Comparison of ENCODE assay signal across 29 cellular contexts in genomic region chr6:134948142-134948541, GRCh38. TPM values are rescaled to one million over a fixed set of nuclear protein-coding genes. Genes with fewer than 3 reads are reported as not detected.
DNase-seq lines count a peak whose midpoint lies in the region; ATAC-seq, FAIRE-seq and TF ChIP-seq lines count a peak whose summit lies in the region.
"Had no signal": no experiment of that assay in that cellular context is flagged by ENCODE, and none has a peak within 500 bp of the region (broad histone marks: within the 10 kb centered on the region; RNA-seq: fewer than 3 reads in every experiment).

No MANE protein-coding gene starts in this region.

- no TSS peak for BruUV-seq in K562 (replicated peaks; lab: Mats Ljungman, UMichigan)
- BruUV-seq in HepG2 (replicated peaks; lab: Mats Ljungman, UMichigan), result no TSS peak
- no TSS peak for BruUV-seq in OCI-LY7 (replicated peaks; lab: Mats Ljungman, UMichigan)

- H3K4me3 ChIP-seq in K562 (no peak overlapping the region), epithelial cell of proximal tubule (ENCODE audit: low read depth, low read length) (peak overlapping the region; percentile 54), HepG2 (replicated peaks in 1 of 3; ENCODE audit: insufficient read depth in 1 of 3, low read depth in 2 of 3, low read length in 3 of 3) (no peak overlapping the region), right lobe of liver (peak overlapping the region; percentile 37 to 60 (median 56)), OCI-LY7 (ENCODE audit: low read depth, low read length, poor library complexity, severe bottlenecking) (no peak overlapping the region), H7 (ENCODE audit: insufficient read depth, low read depth, low read length) (no peak overlapping the region)
- H3K4me3 ChIP-seq: BLaER1 had no signal

- FAIRE-seq in K562 (lab: Jason Lieb, UNC), result peak; percentile 11
- no peak for FAIRE-seq in HepG2 (lab: Jason Lieb, UNC)
- FAIRE-seq: A204.1, G401.6, GM12891, GM19239 had no signal

- H3K27ac ChIP-seq in K562 (ENCODE audit: extremely low read depth, low read depth, low read length) (no peak overlapping the region), HepG2 (ENCODE audit: extremely low read length, insufficient read depth, low read length) (no peak overlapping the region), right lobe of liver (peak overlapping the region; percentile 48 to 94 (median 82)), OCI-LY7 (ENCODE audit: low read depth, low read length, poor library complexity, severe bottlenecking) (no peak overlapping the region)
- H3K27ac ChIP-seq: BLaER1 had no signal

- H3K9me3 Mint-ChIP-seq in endothelial cell (ENCODE audit: unreplicated experiment), result no peaks in the 10 kb centered on the region
- H3K9me3 Mint-ChIP-seq: CD4-positive, alpha-beta memory T cell; CD8-positive, alpha-beta memory T cell had no signal

- no peaks in the 10 kb centered on the region for H3K9me1 ChIP-seq in K562 (ENCODE audit: control insufficient read depth, insufficient read depth, low read length)

- no peaks in the 10 kb centered on the region; a peak in 1 of 5 replicates for H3K4me1 ChIP-seq in K562 (replicated peaks in 1 of 2; ENCODE audit: control insufficient read depth in 2 of 2, insufficient read depth in 2 of 2, low read length in 2 of 2)
- peaks cover 46% of the 10 kb centered on the region for H3K4me1 ChIP-seq in HepG2 (ENCODE audit: insufficient read depth, low read length)
- peaks cover 0 to 45% (median 18%) of the 10 kb centered on the region in 4 donors for H3K4me1 ChIP-seq in right lobe of liver
- no peaks in the 10 kb centered on the region for H3K4me1 ChIP-seq in OCI-LY7 (ENCODE audit: insufficient read depth, low read length, poor library complexity, severe bottlenecking)
- H3K4me1 ChIP-seq: BE2C had no signal

- TF ChIP-seq RAD21 in K562 (CRISPR knock-in tag; conservative IDR thresholded peaks at IDR 0.05 in 1 of 2, IDR thresholded peaks at IDR 0.05 in 1 of 2), result no peak
- TF ChIP-seq RAD21 in HepG2 (CRISPR knock-in tag; IDR thresholded peaks at IDR 0.05), result no peak

- TF ChIP-seq CTCF in K562 (IDR thresholded peaks at IDR 0.05 in 2 of 3, conservative IDR thresholded peaks at IDR 0.05 in 1 of 3; ENCODE audit: insufficient read depth in 2 of 3, low read depth in 1 of 3, low read length in 3 of 3) (no peak), epithelial cell of proximal tubule (conservative IDR thresholded peaks at IDR 0.05; ENCODE audit: low read depth, low read length) (no peak), HepG2 (CRISPR knock-in tag; IDR thresholded peaks at IDR 0.05) (no peak), right lobe of liver (IDR thresholded peaks at IDR 0.05) (no peak), OCI-LY7 (conservative IDR thresholded peaks at IDR 0.05; ENCODE audit: low read length) (no peak), endothelial cell (IDR thresholded peaks at IDR 0.05; ENCODE audit: unreplicated experiment) (no peak)

- CTCF ChIA-PET in K562 (lab: Yijun Ruan, JAX; ENCODE audit: low intra/inter-chr PET ratio) (interaction anchor here (0.6 kb wide), 1 partner anchor 851 kb away, joined by 4 read pairs; no protein-coding TSS in a partner anchor), HepG2 (lab: Yijun Ruan, JAX; ENCODE audit: low intra/inter-chr PET ratio, low total read pairs) (no interaction called here), OCI-LY7 (lab: Charles Lee; ENCODE audit: unreplicated experiment) (no interaction called here)

- no peaks in the 10 kb centered on the region for H3K36me3 Mint-ChIP-seq in endothelial cell (ENCODE audit: low read depth, unreplicated experiment)
- H3K36me3 Mint-ChIP-seq: CD14-positive monocyte; CD4-positive, CD25-positive, alpha-beta regulatory T cell; CD8-positive, alpha-beta memory T cell had no signal

- H3K9me3 ChIP-seq in K562 (replicated peaks; ENCODE audit: control insufficient read depth, insufficient read depth, low read depth, low read length) (no peaks in the 10 kb centered on the region), HepG2 (ENCODE audit: low read length) (no peaks in the 10 kb centered on the region), right lobe of liver (no peaks in the 10 kb centered on the region), OCI-LY7 (ENCODE audit: low read length) (peaks cover 6% of the 10 kb centered on the region; the same call in 1 of the 2 replicates)
- H3K9me3 ChIP-seq: BE2C had no signal

- H3K4me3 Mint-ChIP-seq in endothelial cell (ENCODE audit: unreplicated experiment), result no peak overlapping the region
- H3K4me3 Mint-ChIP-seq: CD14-positive monocyte; CD4-positive, alpha-beta memory T cell; CD4-positive, CD25-positive, alpha-beta regulatory T cell; CD8-positive, alpha-beta memory T cell had no signal

- TF ChIP-seq POLR2A in K562 (conservative IDR thresholded peaks at IDR 0.05), result no peak
- no peak for TF ChIP-seq POLR2A in HepG2 (IDR thresholded peaks at IDR 0.05; ENCODE audit: insufficient read depth in 1 of 2, low read depth in 2 of 2, low read length in 2 of 2)
- TF ChIP-seq POLR2A in right lobe of liver (IDR thresholded peaks at IDR 0.05), result no peak

- H4K20me1 ChIP-seq in K562 (replicated peaks; ENCODE audit: control insufficient read depth, insufficient read depth, low read length), result no peaks in the 10 kb centered on the region
- H4K20me1 ChIP-seq in HepG2 (ENCODE audit: insufficient read depth, low read length), result no peaks in the 10 kb centered on the region
- H4K20me1 ChIP-seq in OCI-LY7 (ENCODE audit: insufficient read depth, low read length), result no peaks in the 10 kb centered on the region
- H4K20me1 ChIP-seq: BLaER1 had no signal

- H3K36me3 ChIP-seq in K562 (ENCODE audit: control insufficient read depth, insufficient read depth, low read length) (no peaks in the 10 kb centered on the region), HepG2 (replicated peaks in 1 of 2; ENCODE audit: control insufficient read depth in 1 of 2, insufficient read depth in 2 of 2, low read length in 2 of 2) (no peaks in the 10 kb centered on the region), right lobe of liver (peaks cover 0 to 6% (median 0%) of the 10 kb centered on the region in 4 donors), OCI-LY7 (ENCODE audit: insufficient read depth, low read length) (no peaks in the 10 kb centered on the region), H7 (replicated peaks; ENCODE audit: control insufficient read depth, insufficient read depth, low read length) (no peaks in the 10 kb centered on the region)
- H3K36me3 ChIP-seq: BE2C, BLaER1 had no signal

- H3K4me2 ChIP-seq in K562 (ENCODE audit: insufficient read depth, low read length) (no peak overlapping the region), HepG2 (ENCODE audit: low read depth, low read length) (no peak overlapping the region), OCI-LY7 (ENCODE audit: low read length) (no peak overlapping the region)
- H3K4me2 ChIP-seq: BLaER1 had no signal

- no peaks in the 10 kb centered on the region for H3K79me2 ChIP-seq in K562 (ENCODE audit: control insufficient read depth, insufficient read depth, low read length)
- no peaks in the 10 kb centered on the region for H3K79me2 ChIP-seq in HepG2 (ENCODE audit: insufficient read depth, low read length)
- H3K79me2 ChIP-seq in OCI-LY7 (ENCODE audit: insufficient read depth, low read depth, low read length), result no peaks in the 10 kb centered on the region

- H3K9ac ChIP-seq in K562 (ENCODE audit: insufficient read depth in 1 of 2, low read depth in 2 of 2, low read length in 2 of 2) (no peak overlapping the region), HepG2 (ENCODE audit: insufficient read depth, low read depth, low read length) (no peak overlapping the region)
- H3K9ac ChIP-seq: BLaER1 had no signal

- intact Hi-C loops in K562 (cut with micrococcal nuclease), result loop anchor here (10.0 kb wide), 2 partner anchors 293 to 1023 kb away; no protein-coding TSS in a partner anchor
- intact Hi-C loops in HepG2 (cut with micrococcal nuclease; ENCODE audit: unreplicated experiment), result no loop called here
- intact Hi-C loops in right lobe of liver (cut with DNase I), result no loop called here
- intact Hi-C loops in OCI-LY7 (cut with micrococcal nuclease; ENCODE audit: unreplicated experiment), result no loop called here

- no peak for DNase-seq in K562 (ENCODE audit: extremely low read depth in 1 of 4, low spot score in 3 of 4)
- DNase-seq in epithelial cell of proximal tubule (ENCODE audit: low read depth), result no peak
- no peak for DNase-seq in HepG2 (ENCODE audit: low spot score)
- no peak for DNase-seq in right lobe of liver
- no peak for DNase-seq in OCI-LY7 (ENCODE audit: low spot score)
- no peak for DNase-seq in H7
- no peak for DNase-seq in endothelial cell (ENCODE audit: low spot score)
- DNase-seq in EL, result no peak
- DNase-seq: 8988T; ACHN; BE2C; C1 segment of cervical spinal cord; CD4-positive, alpha-beta memory T cell; CD4-positive, CD25-positive, alpha-beta regulatory T cell; CD8-positive, alpha-beta memory T cell; COR-L47; DMS 273 treated with DMSO at 0.1 percent for 48 hours; DMS153; DMS53; DMS79; DND-41; GF-D8 had no signal

- H3K9me2 ChIP-seq in OCI-LY7 (ENCODE audit: insufficient read depth, low read length), result no peaks in the 10 kb centered on the region

- no peaks in the 10 kb centered on the region for H3K27me3 Mint-ChIP-seq in endothelial cell (ENCODE audit: unreplicated experiment)
- H3K27me3 Mint-ChIP-seq: CD4-positive, alpha-beta memory T cell; CD4-positive, CD25-positive, alpha-beta regulatory T cell had no signal

- TF ChIP-seq EP300 in K562 (IDR thresholded peaks at IDR 0.05; ENCODE audit: low read length) (no peak), HepG2 (IDR thresholded peaks at IDR 0.05; ENCODE audit: low read depth in 2 of 2, low read length in 2 of 2) (no peak), HepG2 (CRISPR knock-in tag; IDR thresholded peaks at IDR 0.05; ENCODE audit: borderline replicate concordance) (no peak)

- no peaks in the 10 kb centered on the region for H3K27me3 ChIP-seq in K562 (ENCODE audit: control insufficient read depth in 2 of 2, insufficient read depth in 2 of 2, low read length in 2 of 2)
- no peaks in the 10 kb centered on the region for H3K27me3 ChIP-seq in HepG2 (ENCODE audit: control insufficient read depth in 1 of 2, insufficient read depth in 2 of 2, low read length in 2 of 2)
- H3K27me3 ChIP-seq in right lobe of liver, result no peaks in the 10 kb centered on the region
- no peaks in the 10 kb centered on the region for H3K27me3 ChIP-seq in H7 (ENCODE audit: control insufficient read depth, insufficient read depth, low read length)
- H3K27me3 ChIP-seq: BE2C, BLaER1 had no signal

- H3K27ac Mint-ChIP-seq in endothelial cell (ENCODE audit: unreplicated experiment), result no peak overlapping the region
- H3K27ac Mint-ChIP-seq: CD14-positive monocyte; CD4-positive, alpha-beta memory T cell; CD4-positive, CD25-positive, alpha-beta regulatory T cell; CD8-positive, alpha-beta memory T cell had no signal

- ATAC-seq in K562, result no peak
- ATAC-seq in HepG2, result no peak
- ATAC-seq in right lobe of liver, result no peak

- in situ Hi-C loops in K562 (cut with MboI) (no loop called here), HepG2 (cut with HindIII; ENCODE audit: extremely low pct_ligation_motif_present, low pct_unique_long_range_greater_than_20kb) (no loop called here)

- no peaks in the 10 kb centered on the region for H3K4me1 Mint-ChIP-seq in endothelial cell (ENCODE audit: unreplicated experiment)
- H3K4me1 Mint-ChIP-seq: CD14-positive monocyte; CD4-positive, alpha-beta memory T cell; CD4-positive, CD25-positive, alpha-beta regulatory T cell; CD8-positive, alpha-beta memory T cell had no signal

- H2AFZ ChIP-seq in K562 (ENCODE audit: low read depth, low read length), result no peak overlapping the region
- no peak overlapping the region for H2AFZ ChIP-seq in HepG2 (ENCODE audit: low read length)
- no peak overlapping the region for H2AFZ ChIP-seq in OCI-LY7 (ENCODE audit: low read length)

- POLR2A ChIA-PET in K562 (lab: Yijun Ruan, JAX), result interaction anchor here (0.7 to 1.6 kb wide), 2 partner anchors 8 to 9 kb away, joined by 4 to 5 read pairs; no protein-coding TSS in a partner anchor
- POLR2A ChIA-PET in HepG2 (lab: Yijun Ruan, JAX), result no interaction called here
- POLR2A ChIA-PET in OCI-LY7 (lab: Charles Lee), result no interaction called here

RNA-seq across cellular contexts. Expression of gene ALDH8A1, which starts 1.8 kb away (rescaled TPM):
- total RNA-seq in K562 (2011; cell fraction: chromatin; rRNA removed; ENCODE audit: low replicate concordance), result 0.55 and 0.74 TPM in 2 replicates
- not detected in 2 replicates for total RNA-seq in K562 (2011; cell fraction: nucleolus; rRNA removed)
- total RNA-seq in K562 (2011; cell fraction: nucleoplasm; rRNA removed), result 0.76 TPM in 1 of 2 replicates, not detected in the other
- total RNA-seq in K562 (2014; rRNA removed) (0.04 and 0.05 TPM in 2 replicates), K562 (2014; rRNA removed; fragmentation: Illumina TruSeq; extraction: Trizol) (0.04 TPM in 1 of 2 replicates, not detected in the other), K562 (2015; rRNA removed; fragmentation: Illumina TruSeq; extraction: Trizol) (0.18 and 0.19 TPM in 2 replicates), K562 (2021) (0.16 and 0.18 TPM in 2 replicates), epithelial cell of proximal tubule (0.14 and 0.40 TPM in 2 replicates), HepG2 (2016; rRNA removed; fragmentation: Illumina TruSeq; extraction: Trizol) (3.4 and 3.6 TPM in 2 replicates), right lobe of liver (100 to 1,000 TPM in 4 of 6 experiments, 10 to 100 TPM in 2; 91.4 to 175 (median 166) TPM), OCI-LY7 (2022) (not detected in 2 replicates), endothelial cell (ENCODE audit: unreplicated experiment) (0.15 TPM)
- polyA plus RNA-seq in K562 (2011; rRNA removed) (0.03 and 0.08 TPM in 2 replicates), K562 (2014; fragmentation: Illumina TruSeq; extraction: Trizol) (0.08 TPM in 1 of 2 replicates, not detected in the other), K562 (2014; fragmentation: Nextera tagmentation; extraction: Ambion mirVana) (under 1 TPM in 1 of 2 experiments, not detected in 1; 0.03 TPM), K562 (2014; rRNA removed) (0.03 TPM in 2 replicates), HepG2 (2011; rRNA removed) (0.68 and 1.1 TPM in 2 replicates)
- 0.01 and 0.06 TPM in 2 replicates for polyA plus RNA-seq in K562 (2011; cell fraction: cytosol; rRNA removed)
- 0.21 TPM in 1 of 2 replicates, not detected in the other for polyA plus RNA-seq in K562 (2011; cell fraction: nucleus; rRNA removed)
- polyA plus RNA-seq in K562 (2012), result 0.04 and 0.05 TPM in 2 replicates
- 0.15 TPM in 1 of 2 replicates, not detected in the other for polyA minus RNA-seq in K562 (2011; rRNA and poly(A)+ RNA removed)
- polyA minus RNA-seq in K562 (2011; cell fraction: cytosol; rRNA and poly(A)+ RNA removed), result not detected in 2 replicates
- 0.78 TPM in 1 of 2 replicates, not detected in the other for polyA minus RNA-seq in K562 (2011; cell fraction: nucleus; rRNA and poly(A)+ RNA removed)
- total RNA-seq in HepG2 (2016; cell fraction: cytosol; rRNA removed; fragmentation: Illumina TruSeq; extraction: Trizol; ENCODE audit: low read depth), result 0.20 and 0.26 TPM in 2 replicates
- total RNA-seq in HepG2 (2016; cell fraction: insoluble cytoplasmic fraction; rRNA removed; fragmentation: Illumina TruSeq; extraction: Trizol), result 2.7 and 3.0 TPM in 2 replicates
- 0.71 and 1.0 TPM in 2 replicates for total RNA-seq in HepG2 (2016; cell fraction: membrane; rRNA removed; fragmentation: Illumina TruSeq; extraction: Trizol)
- total RNA-seq in HepG2 (2016; cell fraction: nucleus; rRNA removed; fragmentation: Illumina TruSeq; extraction: Trizol), result 1.1 and 1.6 TPM in 2 replicates
- 0.32 and 0.96 TPM in 2 replicates for polyA plus RNA-seq in HepG2 (2011; cell fraction: cytosol; rRNA removed)
- 1.5 and 2.1 TPM in 2 replicates for polyA plus RNA-seq in HepG2 (2011; cell fraction: nucleus; rRNA removed)
- polyA plus RNA-seq in HepG2 (2012), result 0.41 and 0.99 TPM in 2 replicates
- 0.14 and 0.19 TPM in 2 replicates for polyA plus RNA-seq in HepG2 (2016; cell fraction: cytosol; fragmentation: Illumina TruSeq; extraction: Trizol; ENCODE audit: low read depth)
- polyA plus RNA-seq in HepG2 (2016; cell fraction: insoluble cytoplasmic fraction; fragmentation: Illumina TruSeq; extraction: Trizol; ENCODE audit: low read depth), result 3.2 and 3.4 TPM in 2 replicates
- polyA plus RNA-seq in HepG2 (2016; cell fraction: membrane; fragmentation: Illumina TruSeq; extraction: Trizol; ENCODE audit: low read depth), result 0.30 and 0.39 TPM in 2 replicates
- polyA plus RNA-seq in HepG2 (2016; cell fraction: nucleus; fragmentation: Illumina TruSeq; extraction: Trizol; ENCODE audit: insufficient read depth, low read depth), result 1.4 and 1.6 TPM in 2 replicates
- polyA minus RNA-seq in HepG2 (2011; rRNA and poly(A)+ RNA removed; ENCODE audit: low replicate concordance), result 0.40 and 0.68 TPM in 2 replicates
- polyA minus RNA-seq in HepG2 (2011; cell fraction: cytosol; rRNA and poly(A)+ RNA removed), result 0.40 TPM in 1 of 2 replicates, not detected in the other
- polyA minus RNA-seq in HepG2 (2011; cell fraction: nucleus; rRNA and poly(A)+ RNA removed), result 3.6 and 3.7 TPM in 2 replicates
- total RNA-seq in OCI-LY7 (2014; rRNA removed; shearing (Covaris generic)), result not detected in 2 replicates
- total RNA-seq in H7 (2014; rRNA removed; shearing (Covaris generic)), result 0.17 and 2.0 TPM in 2 replicates
- total RNA-seq: Daoy had no signal
- polyA plus RNA-seq: CD14-positive monocyte; CD4-positive, alpha-beta memory T cell had no signal

Comparison
In these comparisons a context has a peak if more than half of its experiments do, and no peak if none do; other contexts are left out.
1. H3K27ac ChIP-seq: peak in right lobe of liver (3 of 3); none in K562 (single experiment), HepG2 (single experiment) and OCI-LY7 (single experiment).
2. H3K4me3 ChIP-seq: peak in epithelial cell of proximal tubule (single experiment) and right lobe of liver (3 of 3); none in K562 (single experiment), HepG2 (0 of 3), OCI-LY7 (single experiment) and H7 (single experiment).
3. RNA of gene ALDH8A1, which starts 1.8 kb away (total RNA-seq): 91.4 to 175 TPM in right lobe of liver; 0.20 to 3.6 TPM in HepG2, 0.14 to 0.40 TPM in epithelial cell of proximal tubule, 0.17 to 2.0 TPM in H7, 0.04 to 0.76 TPM in K562, 0.15 TPM in endothelial cell (single experiment) and not detected in OCI-LY7; every median in the first group is over 10 times any median in the second.
4. Of the 241 proteins assayed by ChIP-seq in both HepG2 and K562: peak only in HepG2: none; only in K562: CEBPG; in both: CEBPB; in neither: 239.